Comparison of ENCODE assay signal across 7 cellular contexts in the genomic region with DNA sequence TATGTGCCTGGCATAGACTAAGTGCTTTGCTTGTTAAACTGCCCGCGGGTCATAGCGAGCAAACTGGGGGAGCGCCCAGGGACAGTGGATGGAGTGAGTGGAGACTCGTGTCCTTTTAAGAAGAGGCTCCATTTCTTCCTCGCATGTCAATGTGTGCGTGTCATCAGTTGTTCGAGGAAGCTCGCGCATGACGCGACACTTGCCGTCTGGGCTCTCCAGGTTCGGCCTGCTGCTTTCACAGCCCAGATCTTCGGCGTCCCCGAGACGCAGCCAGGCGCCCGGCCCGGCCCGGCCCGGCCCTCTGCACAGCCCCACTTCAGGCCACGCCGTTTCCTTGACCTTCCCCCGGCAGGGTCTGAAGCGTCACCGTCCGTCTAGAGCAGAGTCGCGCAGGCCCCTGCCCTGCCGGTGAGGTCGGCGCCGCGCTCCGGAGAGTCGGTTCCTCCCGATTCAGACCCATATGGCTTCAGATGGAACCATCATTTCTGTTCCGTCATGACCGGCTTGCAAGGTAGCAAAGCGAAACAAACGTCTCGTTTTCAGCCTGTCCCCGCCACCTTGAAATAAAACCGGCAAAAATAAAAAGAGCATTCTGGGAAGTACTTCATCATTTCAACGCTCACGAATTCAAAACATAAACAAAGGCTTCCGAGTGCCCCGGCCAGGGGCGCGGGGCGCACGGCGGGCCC. TPM values are rescaled to one million over a fixed set of nuclear protein-coding genes. Genes with fewer than 3 reads are reported as not detected.
A peak's percentile ranks its signal among the peaks of the same experiment; 100 is the strongest.
DNase-seq lines count a peak whose midpoint lies in the region; ATAC-seq and TF ChIP-seq lines count a peak whose summit lies in the region.

No MANE protein-coding gene starts in this region.

- TF ChIP-seq CTCF in GM12875 (IDR thresholded peaks at IDR 0.05; ENCODE audit: borderline replicate concordance, insufficient read depth, low read depth, low read length), result no peak
- TF ChIP-seq CTCF in neural progenitor cell (IDR thresholded peaks at IDR 0.05), result no peak

- peaks cover 16% of the 10 kb centered on the region for H3K4me1 Mint-ChIP-seq in activated naive CD4-positive, alpha-beta T cell treated with anti-CD3 and anti-CD28 coated beads, Interleukin-2, amount 50 U/mL, for 24 hours
- H3K4me1 Mint-ChIP-seq in neural progenitor cell, result peaks cover 21% of the 10 kb centered on the region

- peaks cover 11% of the 10 kb centered on the region for H3K79me2 ChIP-seq in neural progenitor cell (ENCODE audit: low read depth)

- peak overlapping the region; percentile 73 for H2AFZ ChIP-seq in neural progenitor cell (replicated peaks)

- ATAC-seq in HG03442 (IDR thresholded peaks at IDR 0.05; ENCODE audit: unreplicated experiment) (peak; percentile 30), HG02571 (IDR thresholded peaks at IDR 0.05; ENCODE audit: unreplicated experiment) (no peak)

- peaks cover 4% of the 10 kb centered on the region for H3K4me1 ChIP-seq in neural progenitor cell

- H3K4me3 Mint-ChIP-seq in activated naive CD4-positive, alpha-beta T cell treated with anti-CD3 and anti-CD28 coated beads, Interleukin-2, amount 50 U/mL, for 24 hours, result peak overlapping the region; percentile 90
- peak overlapping the region; percentile 93 for H3K4me3 Mint-ChIP-seq in neural progenitor cell

- H3K9ac ChIP-seq in neural progenitor cell, result no peak overlapping the region

- H3K4me3 ChIP-seq in GM12875 (ENCODE audit: low read depth, low read length), result peak overlapping the region; percentile 44
- peak overlapping the region; percentile 76 for H3K4me3 ChIP-seq in neural progenitor cell

- H3K27me3 Mint-ChIP-seq in activated naive CD4-positive, alpha-beta T cell treated with anti-CD3 and anti-CD28 coated beads, Interleukin-2, amount 50 U/mL, for 24 hours, result peaks cover 58% of the 10 kb centered on the region
- peaks cover 27% of the 10 kb centered on the region for H3K27me3 Mint-ChIP-seq in neural progenitor cell (ENCODE audit: insufficient read depth, low read depth)

- H3K36me3 Mint-ChIP-seq in activated naive CD4-positive, alpha-beta T cell treated with anti-CD3 and anti-CD28 coated beads, Interleukin-2, amount 50 U/mL, for 24 hours, result no peaks in the 10 kb centered on the region
- H3K36me3 Mint-ChIP-seq in neural progenitor cell, result peaks cover 8% of the 10 kb centered on the region

- peaks cover 77% of the 10 kb centered on the region for H3K27me3 ChIP-seq in neural progenitor cell

- peaks cover 7% of the 10 kb centered on the region for H4K20me1 ChIP-seq in neural progenitor cell (ENCODE audit: low read depth)

- H3K4me2 ChIP-seq in neural progenitor cell, result peak overlapping the region; percentile 92

- H3K36me3 ChIP-seq in neural progenitor cell, result no peaks in the 10 kb centered on the region

- H3K27ac Mint-ChIP-seq in activated naive CD4-positive, alpha-beta T cell treated with anti-CD3 and anti-CD28 coated beads, Interleukin-2, amount 50 U/mL, for 24 hours, result no peak overlapping the region
- peak overlapping the region; percentile 97 for H3K27ac Mint-ChIP-seq in neural progenitor cell

- H3K9me3 ChIP-seq in neural progenitor cell (ENCODE audit: low read depth), result no peaks in the 10 kb centered on the region

- DNase-seq in germinal center (ENCODE audit: low spot score), result peak; percentile 40
- peak; percentile 53 for DNase-seq in neural progenitor cell (ENCODE audit: low spot score)
- no peak for DNase-seq in amniotic stem cell (lab: John Stamatoyannopoulos, UW)

- peaks cover 26% of the 10 kb centered on the region for H3F3A ChIP-seq in neural progenitor cell (ENCODE audit: low read depth)

- H3K27ac ChIP-seq in neural progenitor cell, result no peak overlapping the region

- no peaks in the 10 kb centered on the region for H3K9me3 Mint-ChIP-seq in activated naive CD4-positive, alpha-beta T cell treated with anti-CD3 and anti-CD28 coated beads, Interleukin-2, amount 50 U/mL, for 24 hours
- H3K9me3 Mint-ChIP-seq in neural progenitor cell, result peaks cover 7% of the 10 kb centered on the region

RNA-seq across cellular contexts. Expression of a gene that starts 0.6 kb away (rescaled TPM):
- 58.9 and 64.6 TPM in 2 replicates for total RNA-seq in neural progenitor cell (ENCODE audit: low replicate concordance)
